In genomic region chr3:138429665-138430064, GRCh38 we compare ENCODE assay signal across 29 cellular contexts. TPM values are rescaled to one million over a fixed set of nuclear protein-coding genes. Genes with fewer than 3 reads are reported as not detected.
"Had no signal": no experiment of that assay in that cellular context is flagged by ENCODE, and none has a peak within 500 bp of the region (broad histone marks: within the 10 kb centered on the region; RNA-seq: fewer than 3 reads in every experiment).

No MANE protein-coding gene starts in this region.

- H3K27ac Mint-ChIP-seq: activated CD4-positive, alpha-beta memory T cell treated with anti-CD3 and anti-CD28 coated beads, Interleukin-2, amount 10 ng/mL, durations not matched to agents 7 days and 5 days; activated CD4-positive, alpha-beta T cell treated with anti-CD3 and anti-CD28 coated beads for 36 hours; activated CD4-positive, alpha-beta T cell treated with anti-CD3 and anti-CD28 coated beads, Interleukin-2, amount 10 ng/mL, durations not matched to agents 7 days and 5 days; activated naive CD8-positive, alpha-beta T cell; activated T-helper 17 cell treated with anti-CD3 and anti-CD28 coated beads, Interleukin-2, amount 50 U/mL, for 72 hours; effector memory CD8-positive, alpha-beta T cell had no signal

- H3K4me3 ChIP-seq: esophagus squamous epithelium, gastroesophageal sphincter had no signal

- H3K27ac ChIP-seq: brain microvascular endothelial cell, epithelial cell of prostate, esophagus squamous epithelium, gastroesophageal sphincter had no signal

- H3K36me3 ChIP-seq: brain microvascular endothelial cell, esophagus squamous epithelium, gastroesophageal sphincter had no signal

- H3K36me3 Mint-ChIP-seq: activated naive CD8-positive, alpha-beta T cell had no signal

- DNase-seq: activated CD4-positive, alpha-beta memory T cell treated with anti-CD3 and anti-CD28 coated beads, Interleukin-2, amount 10 ng/mL, durations not matched to agents 7 days and 5 days; activated CD4-positive, alpha-beta T cell treated with anti-CD3 and anti-CD28 coated beads for 36 hours; activated CD4-positive, alpha-beta T cell treated with anti-CD3 and anti-CD28 coated beads, Interleukin-2, amount 10 ng/mL, durations not matched to agents 7 days and 5 days; activated CD4-positive, alpha-beta T cell treated with anti-CD3 and anti-CD28 coated beads, Interleukin-2, amount 50 U/mL, for 4 hours; activated CD4-positive, CD25-positive, alpha-beta regulatory T cell; activated CD4-positive, CD25-positive, alpha-beta regulatory T cell treated with anti-CD3 and anti-CD28 coated beads, Interleukin-2, amount 50 U/mL, for 72 hours; activated effector memory CD4-positive, alpha-beta T cell treated with Interleukin-2 at 50 U/mL for 16 hours; activated gamma-delta T cell treated with Interleukin-2 at 50 U/mL for 16 hours; activated naive CD4-positive, alpha-beta T cell treated with anti-CD3 and anti-CD28 coated beads, Interleukin-2, amount 50 U/mL, for 16 hours; activated naive CD4-positive, alpha-beta T cell treated with Interleukin-2 at 50 U/mL for 16 hours; activated T-cell treated with anti-CD3 and anti-CD28 coated beads, Interleukin-2, amount 50 U/mL, for 4 hours; amniotic stem cell; anterior cingulate cortex; brain microvascular endothelial cell; caudate nucleus; cortex of kidney; dermis blood vessel endothelial cell; effector CD4-positive, alpha-beta T cell; effector memory CD8-positive, alpha-beta T cell; esophagus squamous epithelium; foreskin melanocyte; hippocampal formation; T-helper 2 cell had no signal

- H3K9me3 Mint-ChIP-seq: activated CD4-positive, alpha-beta memory T cell treated with anti-CD3 and anti-CD28 coated beads, Interleukin-2, amount 10 ng/mL, durations not matched to agents 7 days and 5 days; activated CD4-positive, alpha-beta T cell treated with anti-CD3 and anti-CD28 coated beads, Interleukin-2, amount 10 ng/mL, durations not matched to agents 7 days and 5 days; activated T-cell treated with anti-CD3 and anti-CD28 coated beads, Interleukin-2, amount 50 U/mL, for 4 hours; activated T-helper 17 cell treated with anti-CD3 and anti-CD28 coated beads, Interleukin-2, amount 50 U/mL, for 72 hours; effector memory CD8-positive, alpha-beta T cell had no signal

- H3K4me3 Mint-ChIP-seq: activated CD4-positive, alpha-beta memory T cell treated with anti-CD3 and anti-CD28 coated beads, Interleukin-2, amount 10 ng/mL, durations not matched to agents 7 days and 5 days; activated CD4-positive, alpha-beta T cell treated with anti-CD3 and anti-CD28 coated beads for 36 hours; activated CD4-positive, alpha-beta T cell treated with anti-CD3 and anti-CD28 coated beads, Interleukin-2, amount 10 ng/mL, durations not matched to agents 7 days and 5 days; activated naive CD8-positive, alpha-beta T cell; activated T-cell treated with anti-CD3 and anti-CD28 coated beads, Interleukin-2, amount 50 U/mL, for 4 hours; activated T-helper 17 cell treated with anti-CD3 and anti-CD28 coated beads, Interleukin-2, amount 50 U/mL, for 72 hours; effector memory CD8-positive, alpha-beta T cell had no signal

- ATAC-seq: activated CD4-positive, alpha-beta T cell treated with anti-CD3 and anti-CD28 coated beads for 36 hours; activated T-cell treated with anti-CD3 and anti-CD28 coated beads, Interleukin-2, amount 50 U/mL, for 4 hours; activated T-helper 17 cell treated with anti-CD3 and anti-CD28 coated beads, Interleukin-2, amount 50 U/mL, for 72 hours; effector memory CD8-positive, alpha-beta T cell; gastroesophageal sphincter had no signal

- H3K9me3 ChIP-seq: gastroesophageal sphincter had no signal

- H3K4me1 Mint-ChIP-seq: activated T-helper 17 cell treated with anti-CD3 and anti-CD28 coated beads, Interleukin-2, amount 50 U/mL, for 72 hours had no signal

RNA-seq across cellular contexts. Expression of gene ESYT3, which starts 4.8 kb away (rescaled TPM):
- total RNA-seq: dermis blood vessel endothelial cell, endothelial cell of umbilical vein had no signal
- polyA plus RNA-seq: endothelial cell of umbilical vein, fibroblast of lung had no signal
